Comparison of ENCODE assay signal across 21 cellular contexts in the genomic region with DNA sequence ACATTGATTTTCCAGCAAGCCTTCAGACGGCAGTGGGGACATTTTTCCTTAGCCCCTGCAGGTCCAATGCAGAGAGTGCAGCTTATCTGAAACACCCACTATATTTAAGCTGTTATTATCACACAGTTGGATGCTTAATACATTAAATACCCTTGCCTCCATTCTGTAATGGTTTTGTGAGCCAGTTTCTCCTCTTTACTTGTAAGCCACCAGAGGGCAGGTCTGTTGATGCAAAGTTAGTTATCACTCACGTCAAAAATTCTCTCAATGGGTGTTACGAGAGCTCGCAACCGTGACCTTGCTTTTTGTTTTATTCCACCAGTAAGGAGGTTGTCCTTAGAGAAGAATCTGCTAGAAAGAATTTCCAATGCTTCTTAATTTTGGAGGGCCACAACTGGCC.
DNase-seq lines count a peak whose midpoint lies in the region; ATAC-seq and TF ChIP-seq lines count a peak whose summit lies in the region.
"Had no signal": no experiment of that assay in that cellular context is flagged by ENCODE, and none has a peak within 500 bp of the region (broad histone marks: within the 10 kb centered on the region; RNA-seq: fewer than 3 reads in every experiment).

No MANE protein-coding gene starts in this region.

- peaks cover 21% of the 10 kb centered on the region for H3K4me1 Mint-ChIP-seq in endodermal cell
- peaks cover 4% of the 10 kb centered on the region for H3K4me1 Mint-ChIP-seq in mesothelial cell of epicardium
- peaks cover 8% of the 10 kb centered on the region for H3K4me1 Mint-ChIP-seq in endothelial cell (ENCODE audit: unreplicated experiment)
- H3K4me1 Mint-ChIP-seq: CD4-positive, CD25-positive, alpha-beta regulatory T cell had no signal

- intact Hi-C loops in upper lobe of right lung (cut with DNase I) = no loop called here

- H3K4me3 ChIP-seq in AG10803 (ENCODE audit: low read length) = no peak overlapping the region
- H3K4me3 ChIP-seq in OCI-LY1 (ENCODE audit: low read depth, low read length, poor library complexity, severe bottlenecking) = no peak overlapping the region
- no peak overlapping the region for H3K4me3 ChIP-seq in endodermal cell (ENCODE audit: low read length)
- no peak overlapping the region for H3K4me3 ChIP-seq in upper lobe of right lung

- no peak overlapping the region for H3K27ac ChIP-seq in OCI-LY1 (ENCODE audit: low read depth, low read length, poor library complexity, severe bottlenecking)
- H3K27ac ChIP-seq in endodermal cell (ENCODE audit: low read depth, low read length) = no peak overlapping the region
- no peak overlapping the region for H3K27ac ChIP-seq in upper lobe of right lung
- H3K27ac ChIP-seq: KMS-11 had no signal

- H3K36me3 Mint-ChIP-seq in endodermal cell (ENCODE audit: low read depth) = no peaks in the 10 kb centered on the region
- H3K36me3 Mint-ChIP-seq in mesothelial cell of epicardium = no peaks in the 10 kb centered on the region
- no peaks in the 10 kb centered on the region for H3K36me3 Mint-ChIP-seq in endothelial cell (ENCODE audit: low read depth, unreplicated experiment)
- H3K36me3 Mint-ChIP-seq: CD4-positive, CD25-positive, alpha-beta regulatory T cell had no signal

- H3K79me2 ChIP-seq in OCI-LY1 (ENCODE audit: insufficient read depth, low read length) = no peaks in the 10 kb centered on the region

- DNase-seq in AG10803 (ENCODE audit: low read depth) (no peak), endodermal cell (no peak), mesothelial cell of epicardium (ENCODE audit: low spot score in 2 of 2, unreplicated experiment in 2 of 2) (no peak), 8988T (no peak), upper lobe of right lung (no peak), endothelial cell (ENCODE audit: low spot score) (no peak)
- DNase-seq: BE2C; CD4-positive, CD25-positive, alpha-beta regulatory T cell; EL; HCEC 1CT; NCI-H1105; NCI-H146; NCI-H2029; NCI-H226; NCI-H524; NCI-H82; Right ventricle myocardium superior; SW 1271 had no signal

- H3K27me3 Mint-ChIP-seq in endodermal cell (ENCODE audit: insufficient read depth) (peaks cover 87% of the 10 kb centered on the region), mesothelial cell of epicardium (ENCODE audit: low read depth) (peaks cover 10% of the 10 kb centered on the region), endothelial cell (ENCODE audit: unreplicated experiment) (peaks cover 3% of the 10 kb centered on the region)

- WGBS in endodermal cell (ENCODE audit: insufficient coverage in 1 of 2, insufficient read length in 1 of 2), 2 experiments = 86 to 88% methylated on average over 5 of the region's 5 CpGs

- H3K9me3 ChIP-seq in OCI-LY1 (ENCODE audit: low read length) (no peaks in the 10 kb centered on the region), endodermal cell (ENCODE audit: control insufficient read depth, low read length) (no peaks in the 10 kb centered on the region), upper lobe of right lung (no peaks in the 10 kb centered on the region)
- H3K9me3 ChIP-seq: BE2C had no signal

- TF ChIP-seq CTCF in AG10803 (conservative IDR thresholded peaks at IDR 0.05; ENCODE audit: low read length) = peak; percentile 23; the same call in 1 of the 2 replicates
- peak; percentile 5; the same call in 1 of the 2 replicates for TF ChIP-seq CTCF in OCI-LY1 (IDR thresholded peaks at IDR 0.05; ENCODE audit: low read length)
- TF ChIP-seq CTCF in endodermal cell (conservative IDR thresholded peaks at IDR 0.05) = peak; percentile 54
- TF ChIP-seq CTCF in mesothelial cell of epicardium (IDR thresholded peaks at IDR 0.05; ENCODE audit: unreplicated experiment) = peak; percentile 4
- TF ChIP-seq CTCF in upper lobe of right lung (IDR thresholded peaks at IDR 0.05) = no peak
- TF ChIP-seq CTCF in endothelial cell (IDR thresholded peaks at IDR 0.05; ENCODE audit: unreplicated experiment) = no peak

- ATAC-seq in GM21526 (IDR thresholded peaks at IDR 0.05; ENCODE audit: low FRiP score, unreplicated experiment) = no peak
- no peak for ATAC-seq in upper lobe of right lung

- H3K9ac ChIP-seq in OCI-LY1 (ENCODE audit: low read length) = no peak overlapping the region
- no peak overlapping the region for H3K9ac ChIP-seq in endodermal cell (ENCODE audit: extremely low read depth, low read length, poor library complexity, severe bottlenecking)
- H3K9ac ChIP-seq: KMS-11 had no signal

- no peaks in the 10 kb centered on the region for H4K20me1 ChIP-seq in OCI-LY1 (ENCODE audit: insufficient read depth, low read length)

- no peaks in the 10 kb centered on the region for H3K9me2 ChIP-seq in OCI-LY1 (ENCODE audit: low read depth, low read length)

- H3K9me3 Mint-ChIP-seq in endodermal cell (no peaks in the 10 kb centered on the region), mesothelial cell of epicardium (no peaks in the 10 kb centered on the region), endothelial cell (ENCODE audit: unreplicated experiment) (no peaks in the 10 kb centered on the region)

- no peaks in the 10 kb centered on the region for H3F3A ChIP-seq in OCI-LY1 (ENCODE audit: insufficient read depth, low read length)

- H3K36me3 ChIP-seq in OCI-LY1 (ENCODE audit: insufficient read depth, low read length) (no peaks in the 10 kb centered on the region), endodermal cell (ENCODE audit: control insufficient read depth, insufficient read depth, low read length) (no peaks in the 10 kb centered on the region), upper lobe of right lung (no peaks in the 10 kb centered on the region)
- H3K36me3 ChIP-seq: BE2C had no signal

- no peak overlapping the region for H3K27ac Mint-ChIP-seq in endodermal cell
- H3K27ac Mint-ChIP-seq in mesothelial cell of epicardium = no peak overlapping the region
- no peak overlapping the region for H3K27ac Mint-ChIP-seq in endothelial cell (ENCODE audit: unreplicated experiment)
- H3K27ac Mint-ChIP-seq: CD4-positive, CD25-positive, alpha-beta regulatory T cell had no signal

- no peak overlapping the region for H3K4me2 ChIP-seq in OCI-LY1 (ENCODE audit: low read length)
- H3K4me2 ChIP-seq: KMS-11 had no signal

- H3K4me1 ChIP-seq in OCI-LY1 (ENCODE audit: insufficient read depth, low read length, severe bottlenecking) (no peaks in the 10 kb centered on the region), endodermal cell (ENCODE audit: control insufficient read depth, insufficient read depth, low read length) (no peaks in the 10 kb centered on the region), upper lobe of right lung (no peaks in the 10 kb centered on the region)
- H3K4me1 ChIP-seq: BE2C had no signal

- H2AFZ ChIP-seq in OCI-LY1 (ENCODE audit: low read length) = no peak overlapping the region

- H3K4me3 Mint-ChIP-seq in endodermal cell (no peak overlapping the region), mesothelial cell of epicardium (no peak overlapping the region), endothelial cell (ENCODE audit: unreplicated experiment) (no peak overlapping the region)
- H3K4me3 Mint-ChIP-seq: CD4-positive, CD25-positive, alpha-beta regulatory T cell had no signal

- H3K27me3 ChIP-seq in OCI-LY1 (ENCODE audit: insufficient read depth, low read length) (no peaks in the 10 kb centered on the region), endodermal cell (ENCODE audit: control insufficient read depth, insufficient read depth, low read length, poor library complexity, severe bottlenecking) (peaks cover 62% of the 10 kb centered on the region), upper lobe of right lung (peaks cover 12% of the 10 kb centered on the region)
- H3K27me3 ChIP-seq: BE2C had no signal

Comparison
In these comparisons a context has a peak if more than half of its experiments do, and no peak if none do; other contexts are left out.
1. CTCF ChIP-seq: peak in AG10803 (single experiment), OCI-LY1 (single experiment), endodermal cell (single experiment) and mesothelial cell of epicardium (single experiment); none in upper lobe of right lung (single experiment) and endothelial cell (single experiment).